In genomic region chr12:104588048-104588942, GRCh38 we compare ENCODE assay signal across 17 cellular contexts.
DNase-seq lines count a peak whose midpoint lies in the region; ATAC-seq and TF ChIP-seq lines count a peak whose summit lies in the region.
"Had no signal": no experiment of that assay in that cellular context is flagged by ENCODE, and none has a peak within 500 bp of the region (broad histone marks: within the 10 kb centered on the region; RNA-seq: fewer than 3 reads in every experiment).

No MANE protein-coding gene starts in this region.

- H3K27me3 Mint-ChIP-seq in natural killer cell (ENCODE audit: low read depth in 2 of 2) = no peaks in the 10 kb centered on the region
- no peaks in the 10 kb centered on the region for H3K27me3 Mint-ChIP-seq in natural killer cell treated with Interleukin-12 subunit alpha and Interleukin-12 subunit beta and Interleukin-15 and Interleukin-18, amount 100 ng/mL, for 72 hours
- H3K27me3 Mint-ChIP-seq: B cell; dendritic cell treated with granulocyte-macrophage colony-stimulating factor and Interleukin-4, amounts not matched to agents 40 ng/mL and 50 ng/mL, for 4 days had no signal

- H3K27ac Mint-ChIP-seq in natural killer cell = peak overlapping the region; percentile 9 to 36
- peak overlapping the region in 1 of 2 donors; percentile 82 for H3K27ac Mint-ChIP-seq in natural killer cell treated with Interleukin-12 subunit alpha and Interleukin-12 subunit beta and Interleukin-15 and Interleukin-18, amount 100 ng/mL, for 72 hours
- H3K27ac Mint-ChIP-seq: B cell; dendritic cell treated with granulocyte-macrophage colony-stimulating factor and Interleukin-4, amounts not matched to agents 40 ng/mL and 50 ng/mL, for 4 days had no signal

- H3K9me3 ChIP-seq in suprapubic skin = no peaks in the 10 kb centered on the region
- H3K9me3 ChIP-seq: ovary, tibial artery had no signal

- H3K4me3 Mint-ChIP-seq in natural killer cell = no peak overlapping the region
- H3K4me3 Mint-ChIP-seq in natural killer cell treated with Interleukin-12 subunit alpha and Interleukin-12 subunit beta and Interleukin-15 and Interleukin-18, amount 100 ng/mL, for 72 hours = no peak overlapping the region
- H3K4me3 Mint-ChIP-seq: B cell; dendritic cell treated with granulocyte-macrophage colony-stimulating factor and Interleukin-4, amounts not matched to agents 40 ng/mL and 50 ng/mL, for 4 days had no signal

- H3K4me3 ChIP-seq in foreskin fibroblast (ENCODE audit: low read depth in 1 of 2, low read length in 2 of 2) (no peak overlapping the region), suprapubic skin (no peak overlapping the region)
- H3K4me3 ChIP-seq: ovary, tibial artery had no signal

- H3K9me3 Mint-ChIP-seq in natural killer cell = no peaks in the 10 kb centered on the region
- no peaks in the 10 kb centered on the region for H3K9me3 Mint-ChIP-seq in natural killer cell treated with Interleukin-12 subunit alpha and Interleukin-12 subunit beta and Interleukin-15 and Interleukin-18, amount 100 ng/mL, for 72 hours
- H3K9me3 Mint-ChIP-seq: dendritic cell treated with granulocyte-macrophage colony-stimulating factor and Interleukin-4, amounts not matched to agents 40 ng/mL and 50 ng/mL, for 4 days had no signal

- no peaks in the 10 kb centered on the region for H3K27me3 ChIP-seq in suprapubic skin
- H3K27me3 ChIP-seq: ovary, tibial artery had no signal

- no peak for ATAC-seq in natural killer cell
- no peak for ATAC-seq in natural killer cell treated with Interleukin-12 subunit alpha and Interleukin-12 subunit beta and Interleukin-15 and Interleukin-18, amount 100 ng/mL, for 72 hours
- ATAC-seq in HG02571 (IDR thresholded peaks at IDR 0.05; ENCODE audit: unreplicated experiment) = no peak
- ATAC-seq in GM18511 (IDR thresholded peaks at IDR 0.05; ENCODE audit: unreplicated experiment) = no peak

- TF ChIP-seq EP300 in suprapubic skin (IDR thresholded peaks at IDR 0.05) = no peak

- peaks cover 9% of the 10 kb centered on the region for H3K4me1 ChIP-seq in suprapubic skin
- H3K4me1 ChIP-seq: tibial artery had no signal

- H3K36me3 Mint-ChIP-seq in natural killer cell = no peaks in the 10 kb centered on the region
- peaks cover 6% of the 10 kb centered on the region for H3K36me3 Mint-ChIP-seq in natural killer cell treated with Interleukin-12 subunit alpha and Interleukin-12 subunit beta and Interleukin-15 and Interleukin-18, amount 100 ng/mL, for 72 hours

- TF ChIP-seq CTCF in natural killer cell (IDR thresholded peaks at IDR 0.05) (no peak), foreskin fibroblast (IDR thresholded peaks at IDR 0.05; ENCODE audit: low read depth, low read length) (no peak), suprapubic skin (IDR thresholded peaks at IDR 0.05) (no peak)

- intact Hi-C loops in natural killer cell (cut with micrococcal nuclease) = no loop called here

- peaks cover 72 to 77% of the 10 kb centered on the region in 2 donors for H3K4me1 Mint-ChIP-seq in natural killer cell
- H3K4me1 Mint-ChIP-seq in natural killer cell treated with Interleukin-12 subunit alpha and Interleukin-12 subunit beta and Interleukin-15 and Interleukin-18, amount 100 ng/mL, for 72 hours (ENCODE audit: low read depth in 2 of 2) = peaks cover 62% of the 10 kb centered on the region in 2 donors

- TF ChIP-seq POLR2A in suprapubic skin (IDR thresholded peaks at IDR 0.05) = no peak

- WGBS in suprapubic skin = 63% methylated on average over 11 of the region's 11 CpGs

- DNase-seq in natural killer cell (no peak), SW480 (ENCODE audit: low spot score) (peak; percentile 74), foreskin fibroblast (peak; percentile 80 to 92), suprapubic skin (ENCODE audit: low spot score in 2 of 2) (no peak), DMS 273 treated with DMSO at 0.1 percent for 48 hours (lab: John Stamatoyannopoulos, UW) (no peak)
- no peak for DNase-seq in natural killer cell treated with Interleukin-12 subunit alpha and Interleukin-12 subunit beta and Interleukin-15 and Interleukin-18, amount 100 ng/mL, for 72 hours (ENCODE audit: low spot score)
- DNase-seq: activated T-cell treated with anti-CD3 and anti-CD28 coated beads, Interleukin-2, amount 50 U/mL, for 48 hours; Kasumi-1; NCI-H748 treated with DMSO at 0.1 percent for 48 hours; ovary; stimulated activated CD4-positive, alpha-beta T cell treated with anti-CD3 and anti-CD28 coated beads, Interleukin-4, amount 100 ng/mL, for 24 hours; T-helper 9 cell; tibial artery had no signal

- H3K36me3 ChIP-seq in suprapubic skin = no peaks in the 10 kb centered on the region
- H3K36me3 ChIP-seq: ovary, tibial artery had no signal

- H3K27ac ChIP-seq in suprapubic skin = no peak overlapping the region
- H3K27ac ChIP-seq: ovary, tibial artery had no signal

Comparison
In these comparisons a context has a peak if more than half of its experiments do, and no peak if none do; other contexts are left out.
1. DNase-seq: peak in SW480 (single experiment) and foreskin fibroblast (2 of 2); none in natural killer cell (single experiment), natural killer cell treated with Interleukin-12 subunit alpha and Interleukin-12 subunit beta and Interleukin-15 and Interleukin-18, amount 100 ng/mL, for 72 hours (single experiment), suprapubic skin (0 of 2) and DMS 273 treated with DMSO at 0.1 percent for 48 hours (single experiment).